ENCODE assay signal across 1 cellular context in genomic region chr16:84370723-84371552, GRCh38.
TF ChIP-seq lines count a peak whose summit lies in the region.

No MANE protein-coding gene starts in this region.

TF ChIP-seq in GM23338, 12 proteins besides CTCF, POLR2A, EP300 and RAD21:
- TF ChIP-seq, protein P1, sequence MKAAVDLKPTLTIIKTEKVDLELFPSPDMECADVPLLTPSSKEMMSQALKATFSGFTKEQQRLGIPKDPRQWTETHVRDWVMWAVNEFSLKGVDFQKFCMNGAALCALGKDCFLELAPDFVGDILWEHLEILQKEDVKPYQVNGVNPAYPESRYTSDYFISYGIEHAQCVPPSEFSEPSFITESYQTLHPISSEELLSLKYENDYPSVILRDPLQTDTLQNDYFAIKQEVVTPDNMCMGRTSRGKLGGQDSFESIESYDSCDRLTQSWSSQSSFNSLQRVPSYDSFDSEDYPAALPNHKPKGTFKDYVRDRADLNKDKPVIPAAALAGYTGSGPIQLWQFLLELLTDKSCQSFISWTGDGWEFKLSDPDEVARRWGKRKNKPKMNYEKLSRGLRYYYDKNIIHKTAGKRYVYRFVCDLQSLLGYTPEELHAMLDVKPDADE (IDR thresholded peaks at IDR 0.05) = no peak
- TF ChIP-seq, protein P2, sequence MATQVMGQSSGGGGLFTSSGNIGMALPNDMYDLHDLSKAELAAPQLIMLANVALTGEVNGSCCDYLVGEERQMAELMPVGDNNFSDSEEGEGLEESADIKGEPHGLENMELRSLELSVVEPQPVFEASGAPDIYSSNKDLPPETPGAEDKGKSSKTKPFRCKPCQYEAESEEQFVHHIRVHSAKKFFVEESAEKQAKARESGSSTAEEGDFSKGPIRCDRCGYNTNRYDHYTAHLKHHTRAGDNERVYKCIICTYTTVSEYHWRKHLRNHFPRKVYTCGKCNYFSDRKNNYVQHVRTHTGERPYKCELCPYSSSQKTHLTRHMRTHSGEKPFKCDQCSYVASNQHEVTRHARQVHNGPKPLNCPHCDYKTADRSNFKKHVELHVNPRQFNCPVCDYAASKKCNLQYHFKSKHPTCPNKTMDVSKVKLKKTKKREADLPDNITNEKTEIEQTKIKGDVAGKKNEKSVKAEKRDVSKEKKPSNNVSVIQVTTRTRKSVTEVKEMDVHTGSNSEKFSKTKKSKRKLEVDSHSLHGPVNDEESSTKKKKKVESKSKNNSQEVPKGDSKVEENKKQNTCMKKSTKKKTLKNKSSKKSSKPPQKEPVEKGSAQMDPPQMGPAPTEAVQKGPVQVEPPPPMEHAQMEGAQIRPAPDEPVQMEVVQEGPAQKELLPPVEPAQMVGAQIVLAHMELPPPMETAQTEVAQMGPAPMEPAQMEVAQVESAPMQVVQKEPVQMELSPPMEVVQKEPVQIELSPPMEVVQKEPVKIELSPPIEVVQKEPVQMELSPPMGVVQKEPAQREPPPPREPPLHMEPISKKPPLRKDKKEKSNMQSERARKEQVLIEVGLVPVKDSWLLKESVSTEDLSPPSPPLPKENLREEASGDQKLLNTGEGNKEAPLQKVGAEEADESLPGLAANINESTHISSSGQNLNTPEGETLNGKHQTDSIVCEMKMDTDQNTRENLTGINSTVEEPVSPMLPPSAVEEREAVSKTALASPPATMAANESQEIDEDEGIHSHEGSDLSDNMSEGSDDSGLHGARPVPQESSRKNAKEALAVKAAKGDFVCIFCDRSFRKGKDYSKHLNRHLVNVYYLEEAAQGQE (IDR thresholded peaks at IDR 0.05; ENCODE audit: unreplicated experiment) = no peak
- no peak for TF ChIP-seq CREB1 (CRISPR knock-in tag; IDR thresholded peaks at IDR 0.05; ENCODE audit: low read depth)
